In the genomic region with DNA sequence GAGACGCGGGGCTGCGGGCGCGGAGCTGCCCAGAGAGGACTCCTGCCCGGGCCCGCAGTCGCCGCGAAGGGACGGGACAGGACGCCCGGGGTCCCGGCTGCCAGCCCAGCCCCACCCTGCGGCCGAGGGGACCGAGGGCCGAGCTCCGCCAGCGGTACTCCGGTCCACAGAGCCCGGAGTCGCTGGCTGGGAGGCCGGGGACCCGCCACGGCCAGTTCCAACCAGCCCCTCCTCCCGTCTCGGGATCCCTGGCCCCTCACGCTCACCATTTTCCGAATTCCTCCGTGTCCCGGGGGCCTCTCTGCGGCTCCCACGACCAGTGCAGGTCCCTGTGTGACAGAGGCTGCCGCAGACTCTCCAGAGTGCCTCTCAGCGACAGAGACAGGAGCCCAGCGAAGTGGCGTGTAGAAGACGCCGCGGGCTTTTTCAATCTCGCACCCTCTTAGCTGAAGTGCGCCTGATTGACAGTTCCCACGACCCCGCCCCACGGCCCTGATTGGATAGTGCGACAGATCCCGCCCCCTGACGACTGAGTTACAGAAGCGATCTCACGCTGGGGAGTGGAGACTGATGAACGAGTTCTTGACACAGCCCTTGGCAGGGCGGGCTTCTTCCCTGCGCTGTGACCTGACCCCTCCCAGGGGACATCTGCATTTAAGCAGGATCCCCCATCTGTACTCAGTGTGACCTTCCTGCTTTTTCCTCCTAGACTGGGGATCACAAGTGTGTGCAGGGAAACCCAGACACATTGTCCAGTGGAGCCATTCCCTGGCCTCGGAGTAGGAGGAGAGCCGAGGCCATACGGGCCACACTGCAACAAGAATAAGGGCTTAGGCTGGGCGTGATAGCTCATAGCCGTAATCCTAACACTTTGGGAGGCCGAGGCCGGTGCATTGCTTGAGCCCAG, we compare ENCODE assay signal across 9 cellular contexts. TPM values are rescaled to one million over a fixed set of nuclear protein-coding genes. Genes with fewer than 3 reads are reported as not detected.
A peak's percentile ranks its signal among the peaks of the same experiment; 100 is the strongest.
DNase-seq lines count a peak whose midpoint lies in the region; ATAC-seq and FAIRE-seq lines count a peak whose summit lies in the region.
"Had no signal": no experiment of that assay in that cellular context is flagged by ENCODE, and none has a peak within 500 bp of the region (broad histone marks: within the 10 kb centered on the region; RNA-seq: fewer than 3 reads in every experiment).

No MANE protein-coding gene starts in this region.

- H3K27me3 ChIP-seq in CD4-positive, CD25-positive, alpha-beta regulatory T cell (ENCODE audit: control insufficient read depth, insufficient read depth, low read length), result peaks cover 3% of the 10 kb centered on the region
- no peaks in the 10 kb centered on the region for H3K27me3 ChIP-seq in Karpas-422 (ENCODE audit: low read length)
- no peaks in the 10 kb centered on the region for H3K27me3 ChIP-seq in SJCRH30
- no peaks in the 10 kb centered on the region for H3K27me3 ChIP-seq in neuronal stem cell (ENCODE audit: control insufficient read depth in 3 of 3, insufficient read depth in 3 of 3, low read depth in 1 of 3, low read length in 3 of 3)
- no peaks in the 10 kb centered on the region for H3K27me3 ChIP-seq in stomach smooth muscle (ENCODE audit: control insufficient read depth in 1 of 2, insufficient read depth in 2 of 2, low read length in 2 of 2)

- peaks cover 0 to 6% (median 1%) of the 10 kb centered on the region in 7 donors for H3K9me3 Mint-ChIP-seq in CD4-positive, CD25-positive, alpha-beta regulatory T cell

- H4K8ac ChIP-seq in neuronal stem cell (ENCODE audit: low read depth, low read length), result no peak overlapping the region

- H3K79me1 ChIP-seq in neuronal stem cell (ENCODE audit: low read depth, low read length), result no peaks in the 10 kb centered on the region

- FAIRE-seq in frontal cortex (lab: Jason Lieb, UNC), result no peak
- FAIRE-seq: colon had no signal

- H3K9me2 ChIP-seq in Karpas-422 (replicated peaks; ENCODE audit: insufficient read depth, low read length), result no peaks in the 10 kb centered on the region

- no CpG with 5 or more reads among the region's 61 CpGs for WGBS in neuronal stem cell (ENCODE audit: extremely low coverage in 2 of 2, insufficient read length in 2 of 2, insufficient replicate concordance in 1 of 2), 2 donors

- H3K4ac ChIP-seq in neuronal stem cell (ENCODE audit: low read length), result no peak overlapping the region

- peak overlapping the region; percentile 85 for H2BK15ac ChIP-seq in neuronal stem cell (ENCODE audit: low read length)

- H4K91ac ChIP-seq in neuronal stem cell (ENCODE audit: low read depth, low read length, poor library complexity), result no peak overlapping the region

- peak overlapping the region in 1 of 3 donors; percentile 71 for H3K27ac Mint-ChIP-seq in CD4-positive, CD25-positive, alpha-beta regulatory T cell

- no peak overlapping the region for H2BK120ac ChIP-seq in neuronal stem cell (ENCODE audit: low read depth, low read length)

- H3K9me3 ChIP-seq in CD4-positive, CD25-positive, alpha-beta regulatory T cell (ENCODE audit: control insufficient read depth in 2 of 2, low read length in 2 of 2), result no peaks in the 10 kb centered on the region
- H3K9me3 ChIP-seq in Karpas-422 (ENCODE audit: low read length) (no peaks in the 10 kb centered on the region), SJCRH30 (replicated peaks) (peaks cover under 1% of the 10 kb centered on the region; the same call in 1 of the 2 replicates), neuronal stem cell (replicated peaks in 1 of 2; ENCODE audit: control insufficient read depth in 2 of 2, insufficient read depth in 1 of 2, low read depth in 1 of 2, low read length in 2 of 2) (peaks cover 0 to 24% of the 10 kb centered on the region in 2 donors), stomach smooth muscle (ENCODE audit: control insufficient read depth in 2 of 2, low read length in 2 of 2) (no peaks in the 10 kb centered on the region)

- H2AK5ac ChIP-seq in neuronal stem cell (ENCODE audit: low read depth, low read length), result no peak overlapping the region

- peak overlapping the region; percentile 87 for H3K18ac ChIP-seq in neuronal stem cell (ENCODE audit: low read length)

- peaks cover 4 to 20% (median 11%) of the 10 kb centered on the region in 4 donors for H3K4me1 Mint-ChIP-seq in CD4-positive, CD25-positive, alpha-beta regulatory T cell

- H3K4me2 ChIP-seq in Karpas-422 (ENCODE audit: low read depth, low read length, poor library complexity, severe bottlenecking), result peak overlapping the region; percentile 80
- H3K4me2 ChIP-seq in neuronal stem cell (ENCODE audit: insufficient read depth, low read length, poor library complexity, severe bottlenecking), result peak overlapping the region; percentile 91

- no peak overlapping the region for H3K4me3 ChIP-seq in CD4-positive, CD25-positive, alpha-beta regulatory T cell (ENCODE audit: low read depth, low read length)
- H3K4me3 ChIP-seq in Karpas-422 (ENCODE audit: low read length) (peak overlapping the region; percentile 72), SJCRH30 (peak overlapping the region; percentile 88), neuronal stem cell (ENCODE audit: low read length in 2 of 2) (peak overlapping the region; percentile 60 to 93), stomach smooth muscle (ENCODE audit: low read length in 2 of 2) (peak overlapping the region; percentile 59 to 88)

- H3K4me3 Mint-ChIP-seq in CD4-positive, CD25-positive, alpha-beta regulatory T cell, result peak overlapping the region; percentile 79 to 91 (median 85)

- H3K9ac ChIP-seq in Karpas-422 (ENCODE audit: low read length) (peak overlapping the region; percentile 73), neuronal stem cell (ENCODE audit: low read depth, low read length, poor library complexity) (peak overlapping the region; percentile 85), stomach smooth muscle (ENCODE audit: low read length in 2 of 2) (peak overlapping the region; percentile 20 to 69)

- no peak overlapping the region for H3K23ac ChIP-seq in neuronal stem cell (ENCODE audit: low read depth, low read length, poor library complexity)

- peak; percentile 38 to 77 (median 67) for DNase-seq in CD4-positive, CD25-positive, alpha-beta regulatory T cell
- DNase-seq in Karpas-422 (peak; percentile 95), SJCRH30 (peak; percentile 98 to 99), frontal cortex (ENCODE audit: low spot score in 2 of 2) (peak; percentile 87 to 92), neuronal stem cell (ENCODE audit: low spot score) (peak; percentile 93)
- DNase-seq in activated naive CD4-positive, alpha-beta T cell (lab: John Stamatoyannopoulos, UW), result peak; percentile 41 to 70 (median 62)

- no peaks in the 10 kb centered on the region for H3K36me3 ChIP-seq in CD4-positive, CD25-positive, alpha-beta regulatory T cell (ENCODE audit: control insufficient read depth, insufficient read depth, low read length)
- H3K36me3 ChIP-seq in Karpas-422 (ENCODE audit: insufficient read depth, low read length) (no peaks in the 10 kb centered on the region), SJCRH30 (no peaks in the 10 kb centered on the region; the same call in 1 of the 2 replicates), neuronal stem cell (replicated peaks in 1 of 2; ENCODE audit: control insufficient read depth in 2 of 2, insufficient read depth in 2 of 2, low read length in 2 of 2) (peaks cover 0 to 2% of the 10 kb centered on the region in 2 donors), stomach smooth muscle (ENCODE audit: control insufficient read depth in 2 of 2, insufficient read depth in 2 of 2, low read length in 2 of 2) (no peaks in the 10 kb centered on the region)

- peaks cover 45% of the 10 kb centered on the region for H3K27me3 Mint-ChIP-seq in CD4-positive, CD25-positive, alpha-beta regulatory T cell

- peak overlapping the region; percentile 10 for H3K14ac ChIP-seq in neuronal stem cell (ENCODE audit: low read length)

- no peak overlapping the region for H2BK5ac ChIP-seq in neuronal stem cell (ENCODE audit: low read length)

- H4K20me1 ChIP-seq in Karpas-422 (ENCODE audit: insufficient read depth, low read depth, low read length), result no peaks in the 10 kb centered on the region

- no peaks in the 10 kb centered on the region for H3K36me3 Mint-ChIP-seq in CD4-positive, CD25-positive, alpha-beta regulatory T cell

- H3K4me1 ChIP-seq in CD4-positive, CD25-positive, alpha-beta regulatory T cell (ENCODE audit: control insufficient read depth, insufficient read depth, low read length, poor library complexity, severe bottlenecking), result peaks cover 8% of the 10 kb centered on the region
- H3K4me1 ChIP-seq in Karpas-422 (ENCODE audit: low read length) (peaks cover 7% of the 10 kb centered on the region), SJCRH30 (no peaks in the 10 kb centered on the region), neuronal stem cell (ENCODE audit: control insufficient read depth in 2 of 2, insufficient read depth in 1 of 2, low read depth in 1 of 2, low read length in 2 of 2) (peaks cover 2 to 6% of the 10 kb centered on the region in 2 donors), stomach smooth muscle (ENCODE audit: control insufficient read depth, insufficient read depth, low read length) (peaks cover 5% of the 10 kb centered on the region)

- H3K27ac ChIP-seq in CD4-positive, CD25-positive, alpha-beta regulatory T cell (ENCODE audit: insufficient read depth, low read length, poor library complexity, severe bottlenecking), result no peak overlapping the region
- no peak overlapping the region for H3K27ac ChIP-seq in Karpas-422 (ENCODE audit: low read length)
- H3K27ac ChIP-seq in SJCRH30, result peak overlapping the region; percentile 66
- peak overlapping the region; percentile 2 for H3K27ac ChIP-seq in neuronal stem cell (replicated peaks; ENCODE audit: low read length)
- H3K27ac ChIP-seq in stomach smooth muscle (ENCODE audit: low read length), result no peak overlapping the region

- H2AFZ ChIP-seq in Karpas-422 (ENCODE audit: low read length) (peak overlapping the region; percentile 84; the same call in 1 of the 2 replicates), neuronal stem cell (ENCODE audit: low read length) (peak overlapping the region; percentile 89)

- peak; percentile 84 to 85 for ATAC-seq in CD4-positive, CD25-positive, alpha-beta regulatory T cell (ENCODE audit: low read depth in 2 of 2)
- ATAC-seq in GM21447 (IDR thresholded peaks at IDR 0.05; ENCODE audit: unreplicated experiment), result peak; percentile 67

- no peaks in the 10 kb centered on the region for H3K79me2 ChIP-seq in Karpas-422 (ENCODE audit: low read length)

- no peak overlapping the region for H2BK12ac ChIP-seq in neuronal stem cell (ENCODE audit: low read length)

RNA-seq across cellular contexts. Expression of gene ZNF823, which starts 44.0 kb away (rescaled TPM):
- 4.8 TPM for total RNA-seq in CD4-positive, CD25-positive, alpha-beta regulatory T cell
- polyA plus RNA-seq in CD4-positive, CD25-positive, alpha-beta regulatory T cell, result 1 to 10 TPM; 1.6 to 4.2 (median 2.5) TPM
- 5.9 and 8.8 TPM in 2 replicates for total RNA-seq in Karpas-422 (2014; rRNA removed; shearing (Covaris generic); ENCODE audit: low replicate concordance)
- total RNA-seq in SJCRH30 (2014; rRNA removed; shearing (Covaris generic)), result 8.7 and 10.5 TPM in 2 replicates
- total RNA-seq in frontal cortex, result 26.9 TPM
- polyA plus RNA-seq in neuronal stem cell (2013, experiment 1 of 2), result 4.7 TPM
- polyA plus RNA-seq in neuronal stem cell (2013, experiment 2 of 2), result 4.2 TPM

Comparison
In these comparisons a context has a peak if more than half of its experiments do, and no peak if none do; other contexts are left out.
1. H3K27ac ChIP-seq: peak in SJCRH30 (single experiment) and neuronal stem cell (single experiment); none in CD4-positive, CD25-positive, alpha-beta regulatory T cell (single experiment), Karpas-422 (single experiment) and stomach smooth muscle (single experiment).
2. Peak in every context shown above with its lines, with median percentiles within 50 percentile points of each other: DNase-seq and H3K9ac ChIP-seq.